26 cellular contexts compared by ENCODE assay signal in the genomic region with DNA sequence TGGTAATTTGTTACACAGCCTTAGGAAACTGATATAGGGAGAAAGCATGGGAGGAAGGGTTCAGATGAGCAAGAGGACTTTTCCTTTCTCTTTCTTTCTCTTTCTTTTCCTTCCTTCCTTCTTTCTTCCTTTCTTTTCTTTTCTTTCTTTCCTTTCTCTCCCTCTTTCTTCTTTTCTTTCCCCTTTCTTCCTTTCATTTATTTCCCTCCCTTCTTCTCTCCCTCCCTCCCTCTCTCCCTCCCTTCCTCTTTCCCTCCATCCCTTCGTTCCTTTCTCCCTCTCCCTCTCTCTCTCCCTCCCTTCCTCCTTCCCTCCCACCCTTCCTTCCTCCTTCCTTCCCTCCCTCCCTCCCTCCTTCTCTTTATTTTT.
"Had no signal": no experiment of that assay in that cellular context is flagged by ENCODE, and none has a peak within 500 bp of the region (broad histone marks: within the 10 kb centered on the region; RNA-seq: fewer than 3 reads in every experiment).

No MANE protein-coding gene starts in this region.

- H3K27me3 ChIP-seq: colonic mucosa, dorsolateral prefrontal cortex, esophagus muscularis mucosa, esophagus squamous epithelium, gastrocnemius medialis, gastroesophageal sphincter, heart left ventricle, heart right ventricle had no signal

- H3K27ac ChIP-seq: colonic mucosa, coronary artery, dorsolateral prefrontal cortex, epithelial cell of prostate, esophagus muscularis mucosa, esophagus squamous epithelium, foreskin keratinocyte, gastrocnemius medialis, gastroesophageal sphincter, heart left ventricle, heart right ventricle had no signal

- H3K9me3 ChIP-seq: colonic mucosa, esophagus muscularis mucosa, esophagus squamous epithelium, gastrocnemius medialis, gastroesophageal sphincter, heart left ventricle, heart right ventricle had no signal

- H3K4me1 ChIP-seq: colonic mucosa, esophagus muscularis mucosa, esophagus squamous epithelium, foreskin keratinocyte, gastrocnemius medialis, gastroesophageal sphincter, heart left ventricle, heart right ventricle had no signal

- DNase-seq: colonic mucosa; cortex of kidney; dermis blood vessel endothelial cell; dorsolateral prefrontal cortex; effector CD4-positive, alpha-beta T cell; effector CD8-positive, alpha-beta T cell; effector memory CD4-positive, alpha-beta T cell; effector memory CD8-positive, alpha-beta T cell; erythroblast; esophagus squamous epithelium; foreskin fibroblast; foreskin keratinocyte; foreskin melanocyte; gastrocnemius medialis; glutamatergic neuron; heart left ventricle; heart right ventricle had no signal

- H3K4me3 ChIP-seq: colonic mucosa, coronary artery, dorsolateral prefrontal cortex, esophagus muscularis mucosa, esophagus squamous epithelium, gastrocnemius medialis, gastroesophageal sphincter, heart left ventricle, heart right ventricle had no signal

- ATAC-seq: effector memory CD8-positive, alpha-beta T cell; esophagus mucosa; foreskin keratinocyte; gastrocnemius medialis; gastroesophageal sphincter; heart left ventricle; heart right ventricle had no signal

- H3K36me3 ChIP-seq: colonic mucosa, esophagus muscularis mucosa, esophagus squamous epithelium, gastrocnemius medialis, gastroesophageal sphincter, heart left ventricle, heart right ventricle had no signal

- FAIRE-seq: colon, endometrium, endothelial cell of umbilical vein, frontal cortex had no signal
